ENCODE assay signal across 8 cellular contexts in genomic region chr22:31230871-31231621, GRCh38. TPM values are rescaled to one million over a fixed set of nuclear protein-coding genes. Genes with fewer than 3 reads are reported as not detected.
DNase-seq lines count a peak whose midpoint lies in the region; ATAC-seq and TF ChIP-seq lines count a peak whose summit lies in the region.

No MANE protein-coding gene starts in this region.

- intact Hi-C loops in OCI-LY7 (cut with micrococcal nuclease; ENCODE audit: unreplicated experiment) = loop anchor here (1.0 to 2.0 kb wide), 2 partner anchors 19 to 142 kb away; partner anchors contain the start of gene LIMK2
- intact Hi-C loops in heart right ventricle (cut with DNase I) = loop anchor here in 6 of 10 donors (2.0 to 10.0 kb wide), 6 partner anchors 18 to 286 kb away; partner anchors contain the start of genes LIMK2 (in 1 of the 6), MORC2 (in 1 of the 6), SELENOM (in 1 of the 6) and SMTN (in 1 of the 6)

- peak; percentile 65 for ATAC-seq in activated naive CD8-positive, alpha-beta T cell treated with anti-CD3 and anti-CD28 coated beads, Interleukin-2, amount 10 ng/mL, durations not matched to agents 7 days and 5 days (ENCODE audit: low read depth)
- ATAC-seq in heart right ventricle = peak; percentile 65 to 84 (median 78)
- ATAC-seq in GM21381 (IDR thresholded peaks at IDR 0.05; ENCODE audit: unreplicated experiment) = no peak
- ATAC-seq in HG03521 (IDR thresholded peaks at IDR 0.05; ENCODE audit: unreplicated experiment) = no peak

- DNase-seq in AG08395 (ENCODE audit: low spot score) (peak; percentile 70), GM12864 (ENCODE audit: low read depth) (no peak), OCI-LY7 (ENCODE audit: low spot score) (peak; percentile 63), heart right ventricle (peak in 1 of 2 donors; percentile 57), retinal pigment epithelial cell (ENCODE audit: low read depth) (no peak)
- no peak for DNase-seq in activated naive CD8-positive, alpha-beta T cell treated with anti-CD3 and anti-CD28 coated beads, Interleukin-2, amount 10 ng/mL, durations not matched to agents 7 days and 5 days

- H3K4me2 ChIP-seq in OCI-LY7 (ENCODE audit: low read length) = no peak overlapping the region

- H3K27me3 ChIP-seq in heart right ventricle = no peaks in the 10 kb centered on the region

- no TSS peak for BruUV-seq in OCI-LY7 (replicated peaks; lab: Mats Ljungman, UMichigan)

- no peaks in the 10 kb centered on the region for H4K20me1 ChIP-seq in OCI-LY7 (ENCODE audit: insufficient read depth, low read length)

- no peaks in the 10 kb centered on the region for H3K4me1 ChIP-seq in OCI-LY7 (ENCODE audit: insufficient read depth, low read length, poor library complexity, severe bottlenecking)
- H3K4me1 ChIP-seq in heart right ventricle = peaks cover 7 to 100% (median 56%) of the 10 kb centered on the region in 9 donors

- CTCF ChIA-PET in OCI-LY7 (lab: Charles Lee; ENCODE audit: unreplicated experiment) = interaction anchor here (0.6 to 2.1 kb wide), 2 partner anchors 19 to 174 kb away, joined by 3 to 8 read pairs; partner anchors contain the start of gene LIMK2

- peak; percentile 72 for TF ChIP-seq CTCF in GM12864 (IDR thresholded peaks at IDR 0.05; ENCODE audit: low read depth, low read length, missing control alignments)
- TF ChIP-seq CTCF in OCI-LY7 (conservative IDR thresholded peaks at IDR 0.05; ENCODE audit: low read length) = peak; percentile 85
- peak; percentile 44 to 85 (median 74) for TF ChIP-seq CTCF in heart right ventricle (IDR thresholded peaks at IDR 0.05)
- peak; percentile 82 for TF ChIP-seq CTCF in retinal pigment epithelial cell (conservative IDR thresholded peaks at IDR 0.05; ENCODE audit: low read depth, low read length)

- peak overlapping the region; percentile 7 for H3K27ac Mint-ChIP-seq in activated naive CD8-positive, alpha-beta T cell treated with anti-CD3 and anti-CD28 coated beads, Interleukin-2, amount 10 ng/mL, durations not matched to agents 7 days and 5 days

- peaks cover 15% of the 10 kb centered on the region for H3K36me3 Mint-ChIP-seq in activated naive CD8-positive, alpha-beta T cell treated with anti-CD3 and anti-CD28 coated beads, Interleukin-2, amount 10 ng/mL, durations not matched to agents 7 days and 5 days

- no peak overlapping the region for H2AFZ ChIP-seq in OCI-LY7 (ENCODE audit: low read length)

- H3K27me3 Mint-ChIP-seq in activated naive CD8-positive, alpha-beta T cell treated with anti-CD3 and anti-CD28 coated beads, Interleukin-2, amount 10 ng/mL, durations not matched to agents 7 days and 5 days = no peaks in the 10 kb centered on the region

- 47 to 67% methylated on average over 3 of the region's 3 CpGs for WGBS in heart right ventricle, 2 donors

- no peak overlapping the region for H3K4me3 ChIP-seq in GM12864 (ENCODE audit: low read depth, low read length)
- no peak overlapping the region for H3K4me3 ChIP-seq in OCI-LY7 (ENCODE audit: low read depth, low read length, poor library complexity, severe bottlenecking)
- no peak overlapping the region for H3K4me3 ChIP-seq in heart right ventricle
- no peak overlapping the region for H3K4me3 ChIP-seq in retinal pigment epithelial cell (ENCODE audit: low read length)

- POLR2A ChIA-PET in OCI-LY7 (lab: Charles Lee) = interaction anchor here (1.1 kb wide), 1 partner anchor 18 kb away, joined by 3 read pairs; no protein-coding TSS in a partner anchor
- POLR2A ChIA-PET in activated naive CD8-positive, alpha-beta T cell treated with anti-CD3 and anti-CD28 coated beads, Interleukin-2, amount 10 ng/mL, durations not matched to agents 7 days and 5 days (lab: Charles Lee) = interaction anchor here (1.1 to 1.6 kb wide), 2 partner anchors 18 to 71 kb away, joined by 5 to 7 read pairs; partner anchors contain the start of genes LIMK2 and RNF185

- peaks cover 41% of the 10 kb centered on the region for H3K4me1 Mint-ChIP-seq in activated naive CD8-positive, alpha-beta T cell treated with anti-CD3 and anti-CD28 coated beads, Interleukin-2, amount 10 ng/mL, durations not matched to agents 7 days and 5 days

- H3K36me3 ChIP-seq in OCI-LY7 (ENCODE audit: insufficient read depth, low read length) (peaks cover 22% of the 10 kb centered on the region; the same call in 1 of the 2 replicates), heart right ventricle (peaks cover 0 to 26% (median 4%) of the 10 kb centered on the region in 9 donors)

- no peaks in the 10 kb centered on the region for H3K9me2 ChIP-seq in OCI-LY7 (ENCODE audit: insufficient read depth, low read length)

- no peaks in the 10 kb centered on the region for H3K79me2 ChIP-seq in OCI-LY7 (ENCODE audit: insufficient read depth, low read depth, low read length)

- H3K9me3 ChIP-seq in OCI-LY7 (ENCODE audit: low read length) (no peaks in the 10 kb centered on the region), heart right ventricle (no peaks in the 10 kb centered on the region)

- H3K27ac ChIP-seq in OCI-LY7 (ENCODE audit: low read depth, low read length, poor library complexity, severe bottlenecking) (no peak overlapping the region), heart right ventricle (peak overlapping the region in 9 of 10 donors; percentile 71 to 94 (median 77))

- peak overlapping the region; percentile 79 for H3K4me3 Mint-ChIP-seq in activated naive CD8-positive, alpha-beta T cell treated with anti-CD3 and anti-CD28 coated beads, Interleukin-2, amount 10 ng/mL, durations not matched to agents 7 days and 5 days

- H3K9me3 Mint-ChIP-seq in activated naive CD8-positive, alpha-beta T cell treated with anti-CD3 and anti-CD28 coated beads, Interleukin-2, amount 10 ng/mL, durations not matched to agents 7 days and 5 days = no peaks in the 10 kb centered on the region

RNA-seq across cellular contexts. Expression of gene LIMK2, which starts 18.9 kb away (rescaled TPM):
- total RNA-seq in OCI-LY7 (2014; rRNA removed; shearing (Covaris generic)) = 16.2 and 24.8 TPM in 2 replicates
- total RNA-seq in OCI-LY7 (2022) (23.5 and 24.8 TPM in 2 replicates), heart right ventricle (10 to 100 TPM in 5 of 10 donors, 1 to 10 TPM in 5; 6.5 to 18.8 (median 9.7) TPM)
- total RNA-seq in activated naive CD8-positive, alpha-beta T cell treated with anti-CD3 and anti-CD28 coated beads, Interleukin-2, amount 10 ng/mL, durations not matched to agents 7 days and 5 days = 10 to 100 TPM; 38.9 to 39.9 TPM
- polyA plus RNA-seq in heart right ventricle = 10 to 100 TPM in 1 of 2 donors, 1 to 10 TPM in 1; 6.0 to 12.1 TPM

Comparison
In these comparisons a context has a peak if more than half of its experiments do, and no peak if none do; other contexts are left out.
1. DNase-seq: peak in AG08395 (single experiment) and OCI-LY7 (single experiment); none in GM12864 (single experiment), activated naive CD8-positive, alpha-beta T cell treated with anti-CD3 and anti-CD28 coated beads, Interleukin-2, amount 10 ng/mL, durations not matched to agents 7 days and 5 days (single experiment) and retinal pigment epithelial cell (single experiment).
2. ATAC-seq: peak in activated naive CD8-positive, alpha-beta T cell treated with anti-CD3 and anti-CD28 coated beads, Interleukin-2, amount 10 ng/mL, durations not matched to agents 7 days and 5 days (single experiment) and heart right ventricle (8 of 8); none in GM21381 (single experiment) and HG03521 (single experiment).
3. Peak in every context shown above with its lines, with median percentiles within 50 percentile points of each other: CTCF ChIP-seq.